ENCODE assay signal across 11 cellular contexts in genomic region chr5:78497573-78498533, GRCh38.
DNase-seq lines count a peak whose midpoint lies in the region; TF ChIP-seq lines count a peak whose summit lies in the region.
"Had no signal": no experiment of that assay in that cellular context is flagged by ENCODE, and none has a peak within 500 bp of the region (broad histone marks: within the 10 kb centered on the region; RNA-seq: fewer than 3 reads in every experiment).

No MANE protein-coding gene starts in this region.

- H4K8ac ChIP-seq in H9 (replicated peaks; ENCODE audit: insufficient read length, low read depth, low read length) (no peak overlapping the region), mesenchymal stem cell (ENCODE audit: low read length) (no peak overlapping the region)

- H3K14ac ChIP-seq in H9 (ENCODE audit: insufficient read depth, low read length) (no peak overlapping the region), mesenchymal stem cell (ENCODE audit: low read length in 2 of 2) (no peak overlapping the region)

- no peak overlapping the region for H3K4me3 Mint-ChIP-seq in H9

- no peak overlapping the region for H2BK120ac ChIP-seq in H9 (ENCODE audit: low read depth, low read length, poor library complexity, severe bottlenecking)
- no peak overlapping the region for H2BK120ac ChIP-seq in mesenchymal stem cell (ENCODE audit: low read depth, low read length)

- H3K4me2 ChIP-seq in H9 (ENCODE audit: insufficient read depth, insufficient read length, low read length), result no peak overlapping the region
- no peak overlapping the region for H3K4me2 ChIP-seq in mesenchymal stem cell (ENCODE audit: low read length, poor library complexity, severe bottlenecking)

- no peak overlapping the region for H3T11ph ChIP-seq in H9 (ENCODE audit: low read length)

- H3K9ac ChIP-seq in H9 (ENCODE audit: extremely low read depth, insufficient read length, low read length), result no peak overlapping the region
- H3K9ac ChIP-seq in mesenchymal stem cell (ENCODE audit: low read length), result peak overlapping the region; percentile 2

- H4K91ac ChIP-seq in H9 (ENCODE audit: insufficient read length, low read depth, low read length) (no peak overlapping the region), mesenchymal stem cell (ENCODE audit: low read length) (no peak overlapping the region)

- no peak overlapping the region for H3K56ac ChIP-seq in H9 (ENCODE audit: insufficient read length, low read depth, low read length)

- H2BK20ac ChIP-seq in H9 (ENCODE audit: low read depth, low read length, poor library complexity, severe bottlenecking), result no peak overlapping the region

- H4K20me1 ChIP-seq in H9 (ENCODE audit: control insufficient read depth, insufficient read depth, insufficient read length), result no peaks in the 10 kb centered on the region

- H2AK5ac ChIP-seq in H9 (ENCODE audit: insufficient read length, low read length) (no peak overlapping the region), mesenchymal stem cell (ENCODE audit: low read length, severe bottlenecking) (no peak overlapping the region)

- H3K79me1 ChIP-seq in H9 (ENCODE audit: insufficient read depth, low read depth, low read length, poor library complexity, severe bottlenecking), result no peaks in the 10 kb centered on the region
- peaks cover 29% of the 10 kb centered on the region for H3K79me1 ChIP-seq in mesenchymal stem cell (replicated peaks; ENCODE audit: low read length, poor library complexity, severe bottlenecking)

- H4K5ac ChIP-seq in H9 (ENCODE audit: insufficient read length, low read depth, low read length), result no peak overlapping the region

- H3K27ac Mint-ChIP-seq in H9, result peak overlapping the region; percentile 78 to 96 (median 81)

- peak; percentile 47 for DNase-seq in GM13976 (ENCODE audit: low spot score)
- no peak for DNase-seq in H9
- peak; percentile 12 for DNase-seq in NCI-H82 treated with DMSO at 0.1 percent for 48 hours (lab: John Stamatoyannopoulos, UW; ENCODE audit: unreplicated experiment)
- DNase-seq in mesenchymal stem cell, result no peak
- DNase-seq in central memory CD4-positive, alpha-beta T cell, result no peak
- no peak for DNase-seq in activated CD4-positive, alpha-beta T cell treated with anti-CD3 and anti-CD28 coated beads for 1 hour
- no peak for DNase-seq in GM03348 (ENCODE audit: low spot score)
- no peak for DNase-seq in HK-2 (ENCODE audit: unreplicated experiment)
- DNase-seq: activated CD4-positive, alpha-beta T cell treated with anti-CD3 and anti-CD28 coated beads, Interleukin-2, amount 50 U/mL, for 1 hour; stimulated activated naive CD4-positive, alpha-beta T cell had no signal

- H3K9me3 ChIP-seq in H9 (ENCODE audit: control insufficient read depth, low read depth, low read length) (no peaks in the 10 kb centered on the region), mesenchymal stem cell (ENCODE audit: control insufficient read depth, low read length) (no peaks in the 10 kb centered on the region)
- H3K9me3 ChIP-seq: prostate gland had no signal

- peaks cover 26% of the 10 kb centered on the region for H3K4me1 ChIP-seq in H9 (ENCODE audit: insufficient read depth, low read length)
- no peaks in the 10 kb centered on the region for H3K4me1 ChIP-seq in mesenchymal stem cell (ENCODE audit: control insufficient read depth, insufficient read depth, low read depth, low read length)
- H3K4me1 ChIP-seq: prostate gland had no signal

- no peaks in the 10 kb centered on the region for H3K27me3 Mint-ChIP-seq in H9 (ENCODE audit: low read depth)

- H2AFZ ChIP-seq in H9 (ENCODE audit: low read length) (no peak overlapping the region), mesenchymal stem cell (ENCODE audit: low read depth, low read length) (no peak overlapping the region)

- peaks cover 0 to 6% (median 5%) of the 10 kb centered on the region in 3 experiments; a peak in 5 of 7 replicates for H3K36me3 Mint-ChIP-seq in H9 (ENCODE audit: insufficient read depth in 1 of 3, low read depth in 3 of 3)

- H3K23me2 ChIP-seq in H9 (ENCODE audit: insufficient read length, low read depth, low read length, poor library complexity, severe bottlenecking), result no peaks in the 10 kb centered on the region

- H3K79me2 ChIP-seq in H9 (ENCODE audit: insufficient read depth, low read length), result no peaks in the 10 kb centered on the region; the same call in 1 of the 2 replicates

- TF ChIP-seq CTCF in GM13976 (IDR thresholded peaks at IDR 0.05; ENCODE audit: borderline replicate concordance, control extremely low read depth, extremely low read depth, insufficient read depth, missing control alignments) (no peak), H9 (conservative IDR thresholded peaks at IDR 0.05) (no peak)

- H3K18ac ChIP-seq in H9 (ENCODE audit: insufficient read length, low read depth, low read length), result no peak overlapping the region
- H3K18ac ChIP-seq in mesenchymal stem cell (ENCODE audit: low read depth in 1 of 2, low read length in 2 of 2), result no peak overlapping the region

- WGBS in H9 (ENCODE audit: extremely low coverage, insufficient read length, low lambda C conversion rate), result no CpG with 5 or more reads among the region's 13 CpGs
- WGBS in mesenchymal stem cell, result 91% methylated on average over 12 of the region's 13 CpGs

- H3K36me3 ChIP-seq in mesenchymal stem cell (ENCODE audit: control insufficient read depth in 1 of 2, insufficient read depth in 2 of 2, low read depth in 1 of 2, low read length in 2 of 2), result peaks cover 5 to 22% of the 10 kb centered on the region in 2 experiments
- H3K36me3 ChIP-seq: prostate gland had no signal

- H3K9me3 Mint-ChIP-seq in H9, result no peaks in the 10 kb centered on the region

- H3K27me3 ChIP-seq in H9 (ENCODE audit: insufficient read depth, low read length) (no peaks in the 10 kb centered on the region), mesenchymal stem cell (ENCODE audit: control insufficient read depth in 1 of 2, insufficient read depth in 1 of 2, low read length in 2 of 2) (no peaks in the 10 kb centered on the region)

- H2BK15ac ChIP-seq in H9 (ENCODE audit: low read depth, low read length) (no peak overlapping the region), mesenchymal stem cell (ENCODE audit: low read depth, poor library complexity, severe bottlenecking) (no peak overlapping the region)

- H3K27ac ChIP-seq in H9 (ENCODE audit: insufficient read length, low read depth, low read length) (no peak overlapping the region), mesenchymal stem cell (ENCODE audit: low read length, poor library complexity, severe bottlenecking) (no peak overlapping the region)
- H3K27ac ChIP-seq: prostate gland had no signal

- H3K23ac ChIP-seq in H9 (ENCODE audit: insufficient read length, low read depth, low read length), result no peak overlapping the region
- H3K23ac ChIP-seq in mesenchymal stem cell (ENCODE audit: low read length in 2 of 2), result no peak overlapping the region

- H3K4me1 Mint-ChIP-seq in H9, result peaks cover 52 to 55% of the 10 kb centered on the region in 2 experiments

- H2BK5ac ChIP-seq in H9 (ENCODE audit: insufficient read length, low read length), result no peak overlapping the region
- H2BK5ac ChIP-seq in mesenchymal stem cell (ENCODE audit: low read depth, low read length, poor library complexity, severe bottlenecking), result no peak overlapping the region

- H2BK12ac ChIP-seq in H9 (ENCODE audit: insufficient read length, low read depth, low read length) (no peak overlapping the region), mesenchymal stem cell (ENCODE audit: low read length in 2 of 2) (no peak overlapping the region)

- H3K4ac ChIP-seq in H9 (ENCODE audit: low read depth, low read length), result no peak overlapping the region
- no peak overlapping the region for H3K4ac ChIP-seq in mesenchymal stem cell (ENCODE audit: low read depth in 1 of 2, low read length in 2 of 2)

- no peak overlapping the region for H3K4me3 ChIP-seq in mesenchymal stem cell (ENCODE audit: insufficient read depth in 1 of 2, low read depth in 1 of 2, low read length in 2 of 2)
- H3K4me3 ChIP-seq: prostate gland had no signal

- in situ Hi-C loops in GM13976 (cut with MboI; ENCODE audit: low sequenced_read_pairs, unreplicated experiment), result no loop called here

Comparison
In these comparisons a context has a peak if more than half of its experiments do, and no peak if none do; other contexts are left out.
1. DNase-seq: peak in GM13976 (single experiment) and NCI-H82 treated with DMSO at 0.1 percent for 48 hours (single experiment); none in H9 (single experiment), mesenchymal stem cell (single experiment), central memory CD4-positive, alpha-beta T cell (single experiment), activated CD4-positive, alpha-beta T cell treated with anti-CD3 and anti-CD28 coated beads for 1 hour (single experiment), GM03348 (single experiment) and HK-2 (single experiment).